ENCODE assay signal across 8 cellular contexts in genomic region chr2:11344342-11344955, GRCh38. TPM values are rescaled to one million over a fixed set of nuclear protein-coding genes. Genes with fewer than 3 reads are reported as not detected.
A peak's percentile ranks its signal among the peaks of the same experiment; 100 is the strongest.
DNase-seq lines count a peak whose midpoint lies in the region; ATAC-seq, FAIRE-seq and TF ChIP-seq lines count a peak whose summit lies in the region.

ROCK2 (minus strand) TSS chr2:11344636; CDS start chr2:11344136, 500 bp downstream.

- H3K9me3 ChIP-seq in ascending aorta (no peaks in the 10 kb centered on the region), right cardiac atrium (ENCODE audit: control insufficient read depth, low read length) (no peaks in the 10 kb centered on the region)

- peaks cover 0 to 14% of the 10 kb centered on the region in 2 donors for H3K4me1 ChIP-seq in ascending aorta
- H3K4me1 ChIP-seq in right cardiac atrium (ENCODE audit: control insufficient read depth, insufficient read depth, low read length), result no peaks in the 10 kb centered on the region
- H3K4me1 ChIP-seq in rectal smooth muscle tissue (ENCODE audit: control insufficient read depth, insufficient read depth, low read length), result peaks cover 20% of the 10 kb centered on the region

- intact Hi-C loops in ascending aorta (cut with DNase I), result loop anchor here (2.0 to 10.0 kb wide), 3 partner anchors 110 to 212 kb away; partner anchors contain the start of gene E2F6
- intact Hi-C loops in right cardiac atrium (cut with DNase I), result loop anchor here (5.0 to 10.0 kb wide), 4 partner anchors 50 to 110 kb away; no protein-coding TSS in a partner anchor

- peak within 1 kb of the TSS; percentile 100 for H3K4me3 ChIP-seq in ascending aorta
- H3K4me3 ChIP-seq in right cardiac atrium (ENCODE audit: low read length), result peak within 1 kb of the TSS; percentile 98
- H3K4me3 ChIP-seq in rectal smooth muscle tissue (ENCODE audit: low read length), result peak within 1 kb of the TSS; percentile 84

- no peaks in the 10 kb centered on the region for H3K36me3 ChIP-seq in ascending aorta
- no peaks in the 10 kb centered on the region for H3K36me3 ChIP-seq in rectal smooth muscle tissue (ENCODE audit: control insufficient read depth, insufficient read depth, low read length)

- H3K27me3 ChIP-seq in ascending aorta (no peaks in the 10 kb centered on the region), right cardiac atrium (ENCODE audit: control insufficient read depth, insufficient read depth) (no peaks in the 10 kb centered on the region), rectal smooth muscle tissue (ENCODE audit: control insufficient read depth, insufficient read depth, low read length) (no peaks in the 10 kb centered on the region)

- H3K9ac ChIP-seq in rectal smooth muscle tissue (ENCODE audit: low read length), result peak within 1 kb of the TSS; percentile 57

- ATAC-seq in HG02678 (IDR thresholded peaks at IDR 0.05; ENCODE audit: unreplicated experiment) (peak; percentile 66), right cardiac atrium (peak; percentile 80 to 88)

- no peak for TF ChIP-seq POLR2A in GM12891 (IDR thresholded peaks at IDR 0.05; ENCODE audit: low read depth, low read length)

- peak; percentile 72 for DNase-seq in GM12891 (ENCODE audit: insufficient read length, low spot score)
- peak; percentile 67 for DNase-seq in NCI-H1417 treated with DMSO at 0.1 percent for 48 hours (lab: John Stamatoyannopoulos, UW)
- peak; percentile 41 to 79 (median 56) for DNase-seq in T-helper 2 cell
- DNase-seq in ascending aorta (ENCODE audit: low spot score in 2 of 2), result peak; percentile 28 to 92
- peak; percentile 88 to 96 (median 95) for DNase-seq in right cardiac atrium
- DNase-seq in KG1 (lab: John Stamatoyannopoulos, UW), result no peak

- H3K27ac ChIP-seq in ascending aorta, result peak within 1 kb of the TSS; percentile 99 to 100
- peak within 1 kb of the TSS; percentile 100 for H3K27ac ChIP-seq in right cardiac atrium (ENCODE audit: low read length)
- peak within 1 kb of the TSS; percentile 95 for H3K27ac ChIP-seq in rectal smooth muscle tissue (ENCODE audit: low read depth, low read length)

- TF ChIP-seq CTCF in ascending aorta (IDR thresholded peaks at IDR 0.05), result no peak

- peak; percentile 90 for FAIRE-seq in GM12891 (lab: Jason Lieb, UNC)

- WGBS in right cardiac atrium, result under 1% methylated on average over 90 of the region's 90 CpGs

TF ChIP-seq in GM12891, 5 proteins besides CTCF, POLR2A, EP300 and RAD21:
- TF ChIP-seq SPI1 (IDR thresholded peaks at IDR 0.05; ENCODE audit: low read depth, low read length) (0 out of 2 replicates have a peak, but pooled peaks have one; percentile 21), PAX5 (IDR thresholded peaks at IDR 0.05; ENCODE audit: insufficient read depth, low read length, severe bottlenecking) (peak; percentile 69), POU2F2 (IDR thresholded peaks at IDR 0.05; ENCODE audit: low read depth, low read length) (no peak), TAF1 (IDR thresholded peaks at IDR 0.05; ENCODE audit: low read depth, low read length) (no peak), POLR2AphosphoS5 (IDR thresholded peaks at IDR 0.05; ENCODE audit: low read depth, low read length) (no peak)

RNA-seq across cellular contexts. Expression of gene ROCK2, which starts in this region (rescaled TPM):
- 4.5 TPM for polyA plus RNA-seq in GM12891 (2012; ENCODE audit: low read depth, missing spikeins)
- total RNA-seq in ascending aorta, result 33.0 TPM
- total RNA-seq in right cardiac atrium, result 10 to 100 TPM; 40.2 to 60.7 (median 40.9) TPM
- 10.0 TPM for polyA plus RNA-seq in right cardiac atrium
